ENCODE assay signal across 24 cellular contexts in genomic region chr3:23368731-23369130, GRCh38.
"Had no signal": no experiment of that assay in that cellular context is flagged by ENCODE, and none has a peak within 500 bp of the region (broad histone marks: within the 10 kb centered on the region; RNA-seq: fewer than 3 reads in every experiment).

No MANE protein-coding gene starts in this region.

- H3K4me1 ChIP-seq: ascending aorta had no signal

- DNase-seq: activated CD4-positive, alpha-beta T cell treated with anti-CD3 and anti-CD28 coated beads for 4 hours; activated CD4-positive, alpha-beta T cell treated with anti-CD3 and anti-CD28 coated beads, Interleukin-2, amount 50 U/mL, for 4 hours; activated CD8-positive, alpha-beta memory T cell treated with anti-CD3 and anti-CD28 coated beads, Interleukin-2, amount 50 U/mL, for 48 hours; activated CD8-positive, alpha-beta T cell treated with anti-CD3 and anti-CD28 coated beads, Interleukin-2, amount 10 ng/mL, durations not matched to agents 7 days and 5 days; activated naive CD4-positive, alpha-beta T cell treated with anti-CD3 and anti-CD28 coated beads, Interleukin-2, amount 50 U/mL, for 16 hours; activated naive CD8-positive, alpha-beta T cell treated with anti-CD3 and anti-CD28 coated beads, Interleukin-2, amount 10 ng/mL, durations not matched to agents 7 days and 5 days; activated T-cell treated with anti-CD3 and anti-CD28 coated beads, Interleukin-2, amount 50 U/mL, for 1 hour; Karpas-422; MM.1S; NCI-H1105; NCI-H1436; NCI-H1694 treated with DMSO at 0.1 percent for 48 hours; NCI-H2029 treated with DMSO at 0.1 percent for 48 hours; NCI-H345; NCI-H510A; NCI-H526 treated with DMSO at 0.1 percent for 48 hours; NCI-H82; RPMI8226; SW 1271 had no signal

- H3K27me3 ChIP-seq: ascending aorta had no signal

- H3K4me3 ChIP-seq: ascending aorta, SK-N-MC had no signal

- ATAC-seq: activated CD4-positive, CD25-positive, alpha-beta regulatory T cell treated with anti-CD3 and anti-CD28 coated beads, Interleukin-2, amount 50 U/mL, for 24 hours; activated CD8-positive, alpha-beta T cell treated with anti-CD3 and anti-CD28 coated beads, Interleukin-2, amount 10 ng/mL, durations not matched to agents 7 days and 5 days; Panc1; Right ventricle myocardium inferior had no signal

- H3K27ac ChIP-seq: ascending aorta, SK-N-MC had no signal

- H3K36me3 ChIP-seq: ascending aorta had no signal
